22 cellular contexts compared by ENCODE assay signal in genomic region chr12:113548467-113548866, GRCh38.
DNase-seq lines count a peak whose midpoint lies in the region; ATAC-seq, FAIRE-seq and TF ChIP-seq lines count a peak whose summit lies in the region.
"Had no signal": no experiment of that assay in that cellular context is flagged by ENCODE, and none has a peak within 500 bp of the region (broad histone marks: within the 10 kb centered on the region; RNA-seq: fewer than 3 reads in every experiment).

No MANE protein-coding gene starts in this region.

- H3K4me1 ChIP-seq in H1 (replicated peaks in 1 of 4; ENCODE audit: control insufficient read depth in 3 of 4, insufficient read depth in 4 of 4, low read length in 3 of 4) (peaks cover 0 to 3% (median 1%) of the 10 kb centered on the region in 4 experiments; a peak in 1 of 7 replicates), testis (no peaks in the 10 kb centered on the region)
- H3K4me1 ChIP-seq: BE2C, BLaER1, Caco-2 had no signal

- no peak for FAIRE-seq in H1 (lab: Jason Lieb, UNC)
- FAIRE-seq: A204.1, D721Med, G401.6, GM12891 had no signal

- H4K8ac ChIP-seq in H1 (ENCODE audit: extremely low read depth, insufficient read depth, low read length) = no peak overlapping the region

- no peaks in the 10 kb centered on the region for H4K20me1 ChIP-seq in H1 (replicated peaks in 1 of 2; ENCODE audit: control insufficient read depth in 1 of 2, insufficient read depth in 2 of 2, low read length in 2 of 2)
- H4K20me1 ChIP-seq: BLaER1 had no signal

- 0 out of 2 replicates have a peak overlapping the region, but pooled peaks have one; percentile 14 for H2BK20ac ChIP-seq in H1 (ENCODE audit: low read length)

- H3K23ac ChIP-seq in H1 (ENCODE audit: insufficient read length) = no peak overlapping the region

- no peak overlapping the region for H2AK5ac ChIP-seq in H1 (ENCODE audit: low read depth, low read length)

- no peak for ATAC-seq in GM18861 (IDR thresholded peaks at IDR 0.05; ENCODE audit: unreplicated experiment)

- no peak overlapping the region for H2BK5ac ChIP-seq in H1 (ENCODE audit: low read depth, low read length)

- H3K36me3 ChIP-seq in H1 (ENCODE audit: control insufficient read depth in 2 of 4, insufficient read depth in 4 of 4, low read length in 3 of 4) (no peaks in the 10 kb centered on the region; a peak in 1 of 8 replicates), testis (ENCODE audit: low read depth, missing control alignments) (no peaks in the 10 kb centered on the region)
- H3K36me3 ChIP-seq: BE2C, BLaER1 had no signal

- H3K56ac ChIP-seq in H1 (replicated peaks; ENCODE audit: insufficient read length, low read depth, low read length) = no peak overlapping the region

- TF ChIP-seq POLR2A in H1 (IDR thresholded peaks at IDR 0.05; ENCODE audit: control extremely low read depth in 1 of 2, low read depth in 2 of 2, low read length in 2 of 2) (no peak), testis (IDR thresholded peaks at IDR 0.05) (no peak)

- no peak overlapping the region for H4K91ac ChIP-seq in H1 (replicated peaks; ENCODE audit: insufficient read length, low read length)

- H3K4me3 ChIP-seq in H1 (ENCODE audit: extremely low read depth in 1 of 4, insufficient read depth in 2 of 4, low read depth in 3 of 4, low read length in 4 of 4) = no peak overlapping the region
- H3K4me3 ChIP-seq in testis = no peak overlapping the region
- H3K4me3 ChIP-seq: BLaER1 had no signal

- H3K79me1 ChIP-seq in H1 (ENCODE audit: low read depth, low read length) = no peaks in the 10 kb centered on the region

- no peaks in the 10 kb centered on the region for H3K79me2 ChIP-seq in H1 (ENCODE audit: control insufficient read depth in 1 of 2, insufficient read depth in 2 of 2, low read length in 2 of 2)

- no peak overlapping the region for H2BK15ac ChIP-seq in H1 (ENCODE audit: low read length)

- H3K27me3 ChIP-seq in H1 (replicated peaks in 1 of 4; ENCODE audit: control insufficient read depth in 3 of 4, extremely low read depth in 1 of 4, insufficient read depth in 3 of 4, low read length in 3 of 4) (0 out of 7 replicates have a peak, but pooled peaks cover 0 to 4% (median 0%) of the 10 kb centered on the region in 4 experiments), testis (no peaks in the 10 kb centered on the region)
- H3K27me3 ChIP-seq: BLaER1 had no signal

- H3K23me2 ChIP-seq in H1 (ENCODE audit: low read depth, low read length) = no peaks in the 10 kb centered on the region; the same call in 1 of the 2 replicates

- no peak overlapping the region for H2BK120ac ChIP-seq in H1 (replicated peaks; ENCODE audit: low read depth, low read length)

- no peak overlapping the region for H2AFZ ChIP-seq in H1 (ENCODE audit: low read length)

- H3K18ac ChIP-seq in H1 (ENCODE audit: extremely low read depth, low read length) = no peak overlapping the region

- peaks cover 3 to 6% of the 10 kb centered on the region in 2 experiments; a peak in 2 of 4 replicates for H3K9me3 ChIP-seq in H1 (ENCODE audit: insufficient read depth in 2 of 2, low read depth in 1 of 2, low read length in 1 of 2)
- H3K9me3 ChIP-seq in testis = no peaks in the 10 kb centered on the region
- H3K9me3 ChIP-seq: BE2C had no signal

- H3K27ac ChIP-seq in H1 (ENCODE audit: low read depth, low read length) = no peak overlapping the region
- no peak overlapping the region for H3K27ac ChIP-seq in testis
- H3K27ac ChIP-seq: BLaER1 had no signal

- intact Hi-C loops in testis (cut with DNase I; ENCODE audit: low total_unique reads) = no loop called here

- DNase-seq in H1 (ENCODE audit: low read depth in 1 of 2, low spot score in 2 of 2) (no peak), left kidney (ENCODE audit: low read depth, low spot score) (peak; percentile 20), testis (peak; percentile 19), COR-L47 (lab: John Stamatoyannopoulos, UW) (no peak)
- DNase-seq in activated effector memory CD4-positive, alpha-beta T cell treated with anti-CD3 and anti-CD28 coated beads, Interleukin-2, amount 50 U/mL, for 16 hours = no peak
- DNase-seq: 8988T; ACHN; BE2C; C1 segment of cervical spinal cord; Caco-2; Calu3; CD4-positive, alpha-beta memory T cell; CD4-positive, CD25-positive, alpha-beta regulatory T cell; CD8-positive, alpha-beta memory T cell; DMS79 treated with DMSO at 0.1 percent for 48 hours; GF-D8 had no signal

- no peak overlapping the region for H3K9ac ChIP-seq in H1 (replicated peaks in 1 of 4; ENCODE audit: extremely low read depth in 1 of 4, low read depth in 3 of 4, low read length in 3 of 4)
- H3K9ac ChIP-seq: BLaER1 had no signal

- no peak overlapping the region for H3K14ac ChIP-seq in H1 (ENCODE audit: insufficient read length)

- no peak overlapping the region for H3K4ac ChIP-seq in H1 (replicated peaks; ENCODE audit: insufficient read length, low read depth, low read length)

- H4K5ac ChIP-seq in H1 (ENCODE audit: insufficient read length, low read depth, low read length) = no peak overlapping the region

- no peak for TF ChIP-seq RAD21 in H1 (IDR thresholded peaks at IDR 0.05 in 1 of 2, conservative IDR thresholded peaks at IDR 0.05 in 1 of 2; ENCODE audit: low read depth in 2 of 2, low read length in 2 of 2)

- TF ChIP-seq CTCF in H1 (IDR thresholded peaks at IDR 0.05; ENCODE audit: control extremely low read depth in 1 of 3, insufficient read depth in 1 of 3, low read depth in 1 of 3, low read length in 3 of 3) (no peak), testis (IDR thresholded peaks at IDR 0.05) (no peak)

- POLR2A ChIA-PET in H1 (lab: Charles Lee; ENCODE audit: partially characterized antibody) = interaction anchor here (1.1 kb wide), 1 partner anchor 11 kb away, joined by 4 read pairs; no protein-coding TSS in a partner anchor

- no peak for TF ChIP-seq EP300 in H1 (IDR thresholded peaks at IDR 0.05; ENCODE audit: borderline replicate concordance in 1 of 2, low read depth in 2 of 2, low read length in 2 of 2)

- no peak overlapping the region for H3K4me2 ChIP-seq in H1 (ENCODE audit: insufficient read depth in 1 of 2, low read depth in 2 of 2, low read length in 2 of 2)
- H3K4me2 ChIP-seq: BLaER1 had no signal

- WGBS in H1 (ENCODE audit: extremely low coverage in 1 of 2, insufficient coverage in 1 of 2, insufficient read length in 1 of 2, insufficient replicate concordance in 2 of 2, low coverage in 1 of 2, low lambda C conversion rate in 2 of 2, missing lambda C conversion rate in 1 of 2), 2 experiments = 100% methylated on average over 2 of the region's 2 CpGs; no CpG with 5 or more reads in 1 of the 2 experiments
- WGBS in testis, 2 donors = 74 to 78% methylated on average over 2 of the region's 2 CpGs

- CTCF ChIA-PET in H1 (lab: Charles Lee; ENCODE audit: partially characterized antibody) = interaction anchor here (0.8 to 2.4 kb wide), 2 partner anchors 13 to 15 kb away, joined by 3 to 9 read pairs; no protein-coding TSS in a partner anchor

- H2BK12ac ChIP-seq in H1 (ENCODE audit: low read depth, low read length) = no peak overlapping the region

TF ChIP-seq in H1, 55 proteins besides CTCF, POLR2A, EP300 and RAD21:
- TF ChIP-seq CEBPB (IDR thresholded peaks at IDR 0.05; ENCODE audit: low read depth, low read length) (no peak), JUN (IDR thresholded peaks at IDR 0.05; ENCODE audit: low read depth, low read length) (no peak), SP1 (IDR thresholded peaks at IDR 0.05; ENCODE audit: low read depth, low read length) (peak; percentile 24; the same call in 1 of the 2 replicates), SRF (IDR thresholded peaks at IDR 0.05; ENCODE audit: low read depth, low read length) (no peak), SP4 (IDR thresholded peaks at IDR 0.05; ENCODE audit: low read length) (no peak), RNF2 (IDR thresholded peaks at IDR 0.05; ENCODE audit: borderline replicate concordance, low read depth, low read length, missing control alignments, poor library complexity, severe bottlenecking) (no peak)
- TF ChIP-seq, protein P1, sequence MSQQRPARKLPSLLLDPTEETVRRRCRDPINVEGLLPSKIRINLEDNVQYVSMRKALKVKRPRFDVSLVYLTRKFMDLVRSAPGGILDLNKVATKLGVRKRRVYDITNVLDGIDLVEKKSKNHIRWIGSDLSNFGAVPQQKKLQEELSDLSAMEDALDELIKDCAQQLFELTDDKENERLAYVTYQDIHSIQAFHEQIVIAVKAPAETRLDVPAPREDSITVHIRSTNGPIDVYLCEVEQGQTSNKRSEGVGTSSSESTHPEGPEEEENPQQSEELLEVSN (IDR thresholded peaks at IDR 0.05) = no peak
- TF ChIP-seq, protein P2, sequence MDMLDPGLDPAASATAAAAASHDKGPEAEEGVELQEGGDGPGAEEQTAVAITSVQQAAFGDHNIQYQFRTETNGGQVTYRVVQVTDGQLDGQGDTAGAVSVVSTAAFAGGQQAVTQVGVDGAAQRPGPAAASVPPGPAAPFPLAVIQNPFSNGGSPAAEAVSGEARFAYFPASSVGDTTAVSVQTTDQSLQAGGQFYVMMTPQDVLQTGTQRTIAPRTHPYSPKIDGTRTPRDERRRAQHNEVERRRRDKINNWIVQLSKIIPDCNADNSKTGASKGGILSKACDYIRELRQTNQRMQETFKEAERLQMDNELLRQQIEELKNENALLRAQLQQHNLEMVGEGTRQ (IDR thresholded peaks at IDR 0.05; ENCODE audit: low read length) = no peak

Comparison
In these comparisons a context has a peak if more than half of its experiments do, and no peak if none do; other contexts are left out.
1. DNase-seq: peak in left kidney (single experiment) and testis (single experiment); none in H1 (0 of 2), activated effector memory CD4-positive, alpha-beta T cell treated with anti-CD3 and anti-CD28 coated beads, Interleukin-2, amount 50 U/mL, for 16 hours (single experiment) and COR-L47 (single experiment).